In the genomic region with DNA sequence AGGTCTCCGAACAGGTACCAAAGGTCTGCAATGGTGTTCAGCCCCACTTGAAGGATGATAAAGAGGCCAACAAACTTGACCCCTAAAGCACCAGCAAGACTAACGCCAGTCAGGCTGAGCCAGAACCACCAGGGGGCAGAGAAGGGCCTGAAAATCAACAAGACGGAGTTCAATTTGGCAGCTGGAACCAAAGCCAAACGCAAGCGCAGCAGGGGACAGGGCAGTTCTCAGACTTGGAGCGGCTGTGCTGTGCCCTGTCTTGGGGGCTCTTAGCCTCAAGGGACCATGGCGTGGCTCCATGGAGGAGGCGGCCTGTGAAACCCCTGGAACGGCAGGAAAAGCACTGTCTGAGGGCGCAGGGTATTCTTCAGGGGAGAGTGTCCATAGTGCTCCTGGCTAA, we compare ENCODE assay signal across 8 cellular contexts. TPM values are rescaled to one million over a fixed set of nuclear protein-coding genes. Genes with fewer than 3 reads are reported as not detected.
DNase-seq lines count a peak whose midpoint lies in the region; ATAC-seq and TF ChIP-seq lines count a peak whose summit lies in the region.

No MANE protein-coding gene starts in this region.

- no peak overlapping the region for H3K4me3 ChIP-seq in WI38 (ENCODE audit: low read depth, low read length)

- intact Hi-C loops in left colon (cut with DNase I, micrococcal nuclease), result no loop called here

- TF ChIP-seq CTCF in WI38 (IDR thresholded peaks at IDR 0.05; ENCODE audit: low read depth, low read length), result peak; percentile 92

- ATAC-seq in left colon, result peak; percentile 49
- no peak for ATAC-seq in HG03095 (IDR thresholded peaks at IDR 0.05; ENCODE audit: unreplicated experiment)

- H3K27ac ChIP-seq in cingulate gyrus (ENCODE audit: low read depth, low read length), result peak overlapping the region; percentile 96

- DNase-seq in activated gamma-delta T cell treated with Interleukin-2 at 50 U/mL for 16 hours (peak; percentile 52), activated gamma-delta T cell (lab: John Stamatoyannopoulos, UW) (no peak), NCI-H1930 (lab: John Stamatoyannopoulos, UW) (peak; percentile 25 to 43), left colon (peak; percentile 73 to 86)
- DNase-seq in stimulated activated CD4-positive, alpha-beta T cell treated with anti-CD3 and anti-CD28 coated beads, Interleukin-4, amount 100 ng/mL, for 1 hour, result peak; percentile 53

RNA-seq across cellular contexts. Expression of a gene that starts 19.6 kb away (rescaled TPM):
- 10 to 100 TPM; 15.9 to 24.0 TPM for total RNA-seq in left colon

RNA-seq across cellular contexts. Expression of a gene that starts 19.7 kb away (rescaled TPM):
- total RNA-seq in left colon, result 10 to 100 TPM; 30.7 to 34.4 TPM

RNA-seq across cellular contexts. Expression of a gene that starts 30.1 kb away (rescaled TPM):
- total RNA-seq in left colon, result under 1 TPM in 1 of 2 donors, not detected in 1; 0.31 TPM
